ENCODE assay signal across 9 cellular contexts in the genomic region with DNA sequence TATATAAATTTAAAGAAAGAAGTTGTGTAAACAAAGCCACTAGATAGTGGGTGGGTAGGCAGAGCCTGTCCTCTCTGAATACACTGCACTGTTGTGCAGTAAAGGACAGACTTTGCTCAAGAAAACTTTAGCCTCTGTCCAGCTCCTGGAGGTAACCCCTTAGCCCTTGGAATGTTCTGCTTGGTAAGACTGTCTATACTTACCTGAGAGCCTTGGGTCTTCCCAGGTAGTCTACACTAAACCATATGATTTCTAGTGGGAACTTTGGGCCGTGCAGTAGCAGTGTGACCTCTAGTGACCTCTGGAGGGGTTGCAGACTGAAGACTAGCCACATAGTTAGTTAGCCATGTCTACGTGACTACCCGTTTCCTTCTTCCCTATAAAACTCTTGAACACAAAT.
DNase-seq lines count a peak whose midpoint lies in the region; ATAC-seq, FAIRE-seq and TF ChIP-seq lines count a peak whose summit lies in the region.
"Had no signal": no experiment of that assay in that cellular context is flagged by ENCODE, and none has a peak within 500 bp of the region (broad histone marks: within the 10 kb centered on the region; RNA-seq: fewer than 3 reads in every experiment).

No MANE protein-coding gene starts in this region.

- peaks cover 14% of the 10 kb centered on the region for H3K9me3 Mint-ChIP-seq in progenitor cell of endocrine pancreas (ENCODE audit: low read depth)

- no peaks in the 10 kb centered on the region for H3F3A ChIP-seq in SU-DHL-6 (ENCODE audit: insufficient read depth)

- no peaks in the 10 kb centered on the region for H3K36me3 ChIP-seq in SU-DHL-6 (ENCODE audit: low read length)
- H3K36me3 ChIP-seq: esophagus muscularis mucosa had no signal

- TF ChIP-seq CTCF in SU-DHL-6 (IDR thresholded peaks at IDR 0.05; ENCODE audit: insufficient read depth, low read length, poor library complexity, severe bottlenecking) (peak; percentile 42), progenitor cell of endocrine pancreas (IDR thresholded peaks at IDR 0.05; ENCODE audit: unreplicated experiment) (peak; percentile 56), RWPE1 (conservative IDR thresholded peaks at IDR 0.05; ENCODE audit: low read depth) (no peak)

- no peaks in the 10 kb centered on the region for H3K27me3 Mint-ChIP-seq in progenitor cell of endocrine pancreas

- intact Hi-C loops in Right ventricle myocardium superior (cut with DNase I): no loop called here

- H3K27ac Mint-ChIP-seq in progenitor cell of endocrine pancreas: no peak overlapping the region

- H2AFZ ChIP-seq in SU-DHL-6 (ENCODE audit: low read depth, low read length, severe bottlenecking): peak overlapping the region; percentile 40

- 0 out of 2 replicates have a peak, but pooled peaks cover 4% of the 10 kb centered on the region for H3K9me3 ChIP-seq in SU-DHL-6 (ENCODE audit: insufficient read depth, low read length)

- CTCF ChIA-PET in RWPE1 (lab: Yijun Ruan, JAX): interaction anchor here (0.6 kb wide), 1 partner anchor 110 kb away, joined by 3 read pairs; no protein-coding TSS in a partner anchor

- FAIRE-seq in H54 (lab: Jason Lieb, UNC): no peak

- H3K27ac ChIP-seq in SU-DHL-6 (ENCODE audit: low read depth, low read length) (no peak overlapping the region), RWPE1 (no peak overlapping the region)
- H3K27ac ChIP-seq: esophagus muscularis mucosa had no signal

- H3K4me3 Mint-ChIP-seq in progenitor cell of endocrine pancreas (ENCODE audit: low read depth): no peak overlapping the region

- no peak overlapping the region for H3K4me2 ChIP-seq in SU-DHL-6 (ENCODE audit: low read depth, low read length, poor library complexity, severe bottlenecking)

- H3K27me3 ChIP-seq in SU-DHL-6 (ENCODE audit: low read length): no peaks in the 10 kb centered on the region
- H3K27me3 ChIP-seq: esophagus muscularis mucosa had no signal

- POLR2A ChIA-PET in RWPE1 (lab: Yijun Ruan, JAX; ENCODE audit: low non-redundant PET): no interaction called here

- H3K79me2 ChIP-seq in SU-DHL-6 (ENCODE audit: insufficient read depth, low read length): no peaks in the 10 kb centered on the region

- H3K4me1 Mint-ChIP-seq in progenitor cell of endocrine pancreas (ENCODE audit: low read depth): peaks cover 10% of the 10 kb centered on the region

- peak; percentile 18 for DNase-seq in NCI-H187 (lab: John Stamatoyannopoulos, UW)
- DNase-seq in NCI-H187 treated with DMSO at 0.1 percent for 48 hours (lab: John Stamatoyannopoulos, UW): no peak
- no peak for DNase-seq in progenitor cell of endocrine pancreas (ENCODE audit: low spot score, unreplicated experiment)
- DNase-seq in RWPE1 (ENCODE audit: low spot score): no peak
- no peak for DNase-seq in H54 (ENCODE audit: insufficient read length, low spot score)
- DNase-seq in Right ventricle myocardium superior: no peak

- no peaks in the 10 kb centered on the region for H3K9me2 ChIP-seq in SU-DHL-6 (replicated peaks; ENCODE audit: insufficient read depth, low read length)

- H4K20me1 ChIP-seq in SU-DHL-6 (ENCODE audit: low read depth, low read length): no peaks in the 10 kb centered on the region

- H3K4me3 ChIP-seq in SU-DHL-6 (ENCODE audit: insufficient read depth, low read length, poor library complexity, severe bottlenecking): no peak overlapping the region
- H3K4me3 ChIP-seq: esophagus muscularis mucosa had no signal

- no peak for TF ChIP-seq POLR2A in H54 (IDR thresholded peaks at IDR 0.05; ENCODE audit: low read depth, low read length)

- peaks cover 2% of the 10 kb centered on the region for H3K36me3 Mint-ChIP-seq in progenitor cell of endocrine pancreas (ENCODE audit: insufficient read depth)

- H3K9ac ChIP-seq in SU-DHL-6 (ENCODE audit: low read length): no peak overlapping the region

- ATAC-seq in HG03442 (IDR thresholded peaks at IDR 0.05; ENCODE audit: unreplicated experiment) (peak; percentile 55), Right ventricle myocardium superior (ENCODE audit: poor library complexity) (no peak)

Comparison
In these comparisons a context has a peak if more than half of its experiments do, and no peak if none do; other contexts are left out.
1. DNase-seq: peak in NCI-H187 (2 of 2); none in NCI-H187 treated with DMSO at 0.1 percent for 48 hours (single experiment), progenitor cell of endocrine pancreas (single experiment), RWPE1 (single experiment), H54 (single experiment) and Right ventricle myocardium superior (single experiment).